In the genomic region with DNA sequence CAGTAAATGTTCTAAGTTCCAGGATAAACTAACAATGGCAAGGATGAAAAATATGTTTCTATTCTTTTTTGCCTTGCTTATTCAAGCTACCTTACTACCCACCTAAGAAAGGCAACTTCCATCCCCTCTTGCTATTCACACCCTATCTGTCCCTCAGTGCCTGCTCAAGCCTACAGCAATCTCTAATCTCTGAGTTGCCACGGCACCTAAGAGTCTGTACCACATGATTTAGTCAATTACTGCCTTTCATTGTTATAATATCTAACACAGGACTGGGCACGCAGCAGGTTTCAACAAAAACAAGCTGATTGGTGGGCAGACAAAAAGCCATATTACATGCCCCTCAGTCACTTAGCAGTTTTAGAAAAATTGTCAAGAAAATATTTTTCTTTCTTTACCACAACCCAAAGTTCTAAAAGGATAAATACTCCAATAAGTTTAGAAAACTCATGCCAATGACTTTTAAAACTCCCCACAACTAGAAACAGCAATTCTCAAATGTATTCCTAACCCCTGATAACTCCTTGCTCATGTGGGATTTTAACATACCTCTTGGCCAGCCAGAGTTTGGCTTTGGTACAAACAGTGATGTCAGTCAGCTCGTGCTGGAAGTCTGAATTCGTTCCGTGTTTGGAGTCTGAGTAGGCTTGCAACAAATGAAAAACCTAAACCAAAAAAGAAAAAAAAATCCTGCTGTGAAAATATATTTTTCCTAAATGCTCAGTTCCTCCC, we compare ENCODE assay signal across 11 cellular contexts.
A peak's percentile ranks its signal among the peaks of the same experiment; 100 is the strongest.
DNase-seq lines count a peak whose midpoint lies in the region; ATAC-seq and TF ChIP-seq lines count a peak whose summit lies in the region.
"Had no signal": no experiment of that assay in that cellular context is flagged by ENCODE, and none has a peak within 500 bp of the region (broad histone marks: within the 10 kb centered on the region; RNA-seq: fewer than 3 reads in every experiment).

No MANE protein-coding gene starts in this region.

- H3K79me2 ChIP-seq in GM23338 (replicated peaks; ENCODE audit: insufficient read depth) = no peaks in the 10 kb centered on the region

- H3K4me2 ChIP-seq in GM23338 = no peak overlapping the region

- H3K36me3 Mint-ChIP-seq in WTC11 (no peaks in the 10 kb centered on the region), GM23338 (ENCODE audit: low read depth) (no peaks in the 10 kb centered on the region; the same call in 2 of the 3 replicates)
- H3K36me3 Mint-ChIP-seq in activated T-cell treated with anti-CD3 and anti-CD28 coated beads, Interleukin-2, amount 50 U/mL, for 4 hours (ENCODE audit: insufficient read depth) = peaks cover 57% of the 10 kb centered on the region

- H3K4me1 Mint-ChIP-seq in WTC11 (peaks cover 47% of the 10 kb centered on the region), GM23338 (peaks cover 43% of the 10 kb centered on the region)
- H3K4me1 Mint-ChIP-seq in activated T-cell treated with anti-CD3 and anti-CD28 coated beads, Interleukin-2, amount 50 U/mL, for 4 hours (ENCODE audit: low read depth) = no peaks in the 10 kb centered on the region
- H3K4me1 Mint-ChIP-seq: activated B cell treated with CpG ODN at 0.5 μM for 24 hours had no signal

- CTCF ChIA-PET in WTC11 (lab: Charles Lee) = interaction anchor here (0.9 to 1.1 kb wide), 2 partner anchors 77 to 124 kb away, joined by 3 to 6 read pairs; no protein-coding TSS in a partner anchor

- no peak overlapping the region for H2AFZ ChIP-seq in GM23338

- POLR2A ChIA-PET in WTC11 (lab: Charles Lee) = no interaction called here

- H3K27me3 Mint-ChIP-seq in WTC11 (ENCODE audit: low read depth) (no peaks in the 10 kb centered on the region), GM23338 (ENCODE audit: insufficient read depth, low read depth, poor library complexity) (peaks cover 7% of the 10 kb centered on the region)
- no peaks in the 10 kb centered on the region for H3K27me3 Mint-ChIP-seq in activated T-cell treated with anti-CD3 and anti-CD28 coated beads, Interleukin-2, amount 50 U/mL, for 4 hours (ENCODE audit: low read depth)
- H3K27me3 Mint-ChIP-seq: activated B cell treated with CpG ODN at 0.5 μM for 24 hours had no signal

- H3K27ac ChIP-seq in GM23338 (ENCODE audit: low read depth) = no peak overlapping the region

- no peaks in the 10 kb centered on the region; the same call in 1 of the 2 replicates for H3K36me3 ChIP-seq in GM23338 (ENCODE audit: insufficient read depth)

- no peaks in the 10 kb centered on the region for H3K9me2 ChIP-seq in GM23338 (ENCODE audit: insufficient read depth)

- H3K27ac Mint-ChIP-seq in WTC11 (peak overlapping the region; percentile 30; the same call in 1 of the 2 replicates), GM23338 (no peak overlapping the region)
- H3K27ac Mint-ChIP-seq: activated B cell treated with CpG ODN at 0.5 μM for 24 hours had no signal

- no peaks in the 10 kb centered on the region for H3K27me3 ChIP-seq in GM23338 (ENCODE audit: insufficient read depth)
- H3K27me3 ChIP-seq: dorsolateral prefrontal cortex had no signal

- no peaks in the 10 kb centered on the region for H4K20me1 ChIP-seq in GM23338 (replicated peaks; ENCODE audit: insufficient read depth)

- DNase-seq in AG09319 (ENCODE audit: extremely low read depth, low read depth) = peak; percentile 67
- DNase-seq in WTC11 (ENCODE audit: low spot score) = no peak
- DNase-seq in glomerular visceral epithelial cell (ENCODE audit: extremely low spot score) = peak; percentile 51
- peak; percentile 58 for DNase-seq in pons (ENCODE audit: low spot score)
- no peak for DNase-seq in NCI-H2196 treated with DMSO at 0.1 percent for 48 hours (lab: John Stamatoyannopoulos, UW; ENCODE audit: unreplicated experiment)
- no peak for DNase-seq in GM23338 (ENCODE audit: low spot score)
- DNase-seq in activated T-cell treated with anti-CD3 and anti-CD28 coated beads, Interleukin-2, amount 50 U/mL, for 4 hours = no peak
- DNase-seq: activated B cell treated with CpG ODN at 0.5 μM for 24 hours, MV-4-11 had no signal

- H3K4me3 Mint-ChIP-seq in WTC11 (no peak overlapping the region), GM23338 (no peak overlapping the region)
- no peak overlapping the region for H3K4me3 Mint-ChIP-seq in activated T-cell treated with anti-CD3 and anti-CD28 coated beads, Interleukin-2, amount 50 U/mL, for 4 hours
- H3K4me3 Mint-ChIP-seq: activated B cell treated with CpG ODN at 0.5 μM for 24 hours had no signal

- H3K9me3 Mint-ChIP-seq in WTC11 (no peaks in the 10 kb centered on the region), GM23338 (no peaks in the 10 kb centered on the region)
- no peaks in the 10 kb centered on the region for H3K9me3 Mint-ChIP-seq in activated T-cell treated with anti-CD3 and anti-CD28 coated beads, Interleukin-2, amount 50 U/mL, for 4 hours
- H3K9me3 Mint-ChIP-seq: activated B cell treated with CpG ODN at 0.5 μM for 24 hours had no signal

- ATAC-seq in WTC11 = no peak
- ATAC-seq in GM23338 = no peak
- no peak for ATAC-seq in GM18861 (IDR thresholded peaks at IDR 0.05; ENCODE audit: unreplicated experiment)
- no peak for ATAC-seq in activated T-cell treated with anti-CD3 and anti-CD28 coated beads, Interleukin-2, amount 50 U/mL, for 4 hours

- no peak overlapping the region for H3K4me3 ChIP-seq in GM23338
- H3K4me3 ChIP-seq: dorsolateral prefrontal cortex had no signal

- H3F3A ChIP-seq in GM23338 (replicated peaks; ENCODE audit: low read depth) = no peaks in the 10 kb centered on the region

- peaks cover 32% of the 10 kb centered on the region for H3K4me1 ChIP-seq in GM23338 (ENCODE audit: insufficient read depth)

- no peak for TF ChIP-seq CTCF in AG09319 (IDR thresholded peaks at IDR 0.05; ENCODE audit: low read depth, low read length)
- no peak for TF ChIP-seq CTCF in WTC11 (IDR thresholded peaks at IDR 0.05)
- TF ChIP-seq CTCF in GM23338 (conservative IDR thresholded peaks at IDR 0.05; ENCODE audit: low read depth in 2 of 2) = no peak

TF ChIP-seq in WTC11, 78 proteins besides CTCF, POLR2A, EP300 and RAD21 (continues in another document):
- TF ChIP-seq JUN (CRISPR knock-in tag; IDR thresholded peaks at IDR 0.05) (no peak), CBFB (CRISPR knock-in tag; IDR thresholded peaks at IDR 0.05; ENCODE audit: low read depth) (no peak), GABPB1 (CRISPR knock-in tag; IDR thresholded peaks at IDR 0.05) (no peak), NFATC4 (CRISPR knock-in tag; IDR thresholded peaks at IDR 0.05) (no peak), TP53 (CRISPR knock-in tag; IDR thresholded peaks at IDR 0.05) (no peak), ZNF671 (CRISPR knock-in tag; IDR thresholded peaks at IDR 0.05) (no peak), MYBL2 (CRISPR knock-in tag; IDR thresholded peaks at IDR 0.05) (no peak)
- TF ChIP-seq, protein P1, sequence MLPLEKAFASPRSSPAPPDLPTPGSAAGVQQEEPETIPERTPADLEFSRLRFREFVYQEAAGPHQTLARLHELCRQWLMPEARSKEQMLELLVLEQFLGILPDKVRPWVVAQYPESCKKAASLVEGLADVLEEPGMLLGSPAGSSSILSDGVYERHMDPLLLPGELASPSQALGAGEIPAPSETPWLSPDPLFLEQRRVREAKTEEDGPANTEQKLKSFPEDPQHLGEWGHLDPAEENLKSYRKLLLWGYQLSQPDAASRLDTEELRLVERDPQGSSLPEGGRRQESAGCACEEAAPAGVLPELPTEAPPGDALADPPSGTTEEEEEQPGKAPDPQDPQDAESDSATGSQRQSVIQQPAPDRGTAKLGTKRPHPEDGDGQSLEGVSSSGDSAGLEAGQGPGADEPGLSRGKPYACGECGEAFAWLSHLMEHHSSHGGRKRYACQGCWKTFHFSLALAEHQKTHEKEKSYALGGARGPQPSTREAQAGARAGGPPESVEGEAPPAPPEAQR (CRISPR knock-in tag; IDR thresholded peaks at IDR 0.05) = no peak
- TF ChIP-seq, protein P2, sequence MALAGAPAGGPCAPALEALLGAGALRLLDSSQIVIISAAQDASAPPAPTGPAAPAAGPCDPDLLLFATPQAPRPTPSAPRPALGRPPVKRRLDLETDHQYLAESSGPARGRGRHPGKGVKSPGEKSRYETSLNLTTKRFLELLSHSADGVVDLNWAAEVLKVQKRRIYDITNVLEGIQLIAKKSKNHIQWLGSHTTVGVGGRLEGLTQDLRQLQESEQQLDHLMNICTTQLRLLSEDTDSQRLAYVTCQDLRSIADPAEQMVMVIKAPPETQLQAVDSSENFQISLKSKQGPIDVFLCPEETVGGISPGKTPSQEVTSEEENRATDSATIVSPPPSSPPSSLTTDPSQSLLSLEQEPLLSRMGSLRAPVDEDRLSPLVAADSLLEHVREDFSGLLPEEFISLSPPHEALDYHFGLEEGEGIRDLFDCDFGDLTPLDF (CRISPR knock-in tag; IDR thresholded peaks at IDR 0.05) = no peak

TF ChIP-seq in GM23338, 12 proteins besides CTCF, POLR2A, EP300 and RAD21:
- TF ChIP-seq CREB1 (CRISPR knock-in tag; IDR thresholded peaks at IDR 0.05; ENCODE audit: low read depth) (no peak), EZH2 (IDR thresholded peaks at IDR 0.05; ENCODE audit: low read depth, unreplicated experiment) (no peak), ZNF331 (CRISPR knock-in tag; IDR thresholded peaks at IDR 0.05; ENCODE audit: low read depth) (no peak), NANOG (IDR thresholded peaks at IDR 0.05; ENCODE audit: borderline replicate concordance) (no peak), EZH2phosphoT487 (IDR thresholded peaks at IDR 0.05; ENCODE audit: unreplicated experiment) (no peak)
- TF ChIP-seq, protein P3, sequence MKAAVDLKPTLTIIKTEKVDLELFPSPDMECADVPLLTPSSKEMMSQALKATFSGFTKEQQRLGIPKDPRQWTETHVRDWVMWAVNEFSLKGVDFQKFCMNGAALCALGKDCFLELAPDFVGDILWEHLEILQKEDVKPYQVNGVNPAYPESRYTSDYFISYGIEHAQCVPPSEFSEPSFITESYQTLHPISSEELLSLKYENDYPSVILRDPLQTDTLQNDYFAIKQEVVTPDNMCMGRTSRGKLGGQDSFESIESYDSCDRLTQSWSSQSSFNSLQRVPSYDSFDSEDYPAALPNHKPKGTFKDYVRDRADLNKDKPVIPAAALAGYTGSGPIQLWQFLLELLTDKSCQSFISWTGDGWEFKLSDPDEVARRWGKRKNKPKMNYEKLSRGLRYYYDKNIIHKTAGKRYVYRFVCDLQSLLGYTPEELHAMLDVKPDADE (IDR thresholded peaks at IDR 0.05) = no peak

Comparison
In these comparisons a context has a peak if more than half of its experiments do, and no peak if none do; other contexts are left out.
1. DNase-seq: peak in AG09319 (single experiment), glomerular visceral epithelial cell (single experiment) and pons (single experiment); none in WTC11 (single experiment), NCI-H2196 treated with DMSO at 0.1 percent for 48 hours (single experiment), GM23338 (single experiment) and activated T-cell treated with anti-CD3 and anti-CD28 coated beads, Interleukin-2, amount 50 U/mL, for 4 hours (single experiment).